Comparison of ENCODE assay signal across 17 cellular contexts in the genomic region with DNA sequence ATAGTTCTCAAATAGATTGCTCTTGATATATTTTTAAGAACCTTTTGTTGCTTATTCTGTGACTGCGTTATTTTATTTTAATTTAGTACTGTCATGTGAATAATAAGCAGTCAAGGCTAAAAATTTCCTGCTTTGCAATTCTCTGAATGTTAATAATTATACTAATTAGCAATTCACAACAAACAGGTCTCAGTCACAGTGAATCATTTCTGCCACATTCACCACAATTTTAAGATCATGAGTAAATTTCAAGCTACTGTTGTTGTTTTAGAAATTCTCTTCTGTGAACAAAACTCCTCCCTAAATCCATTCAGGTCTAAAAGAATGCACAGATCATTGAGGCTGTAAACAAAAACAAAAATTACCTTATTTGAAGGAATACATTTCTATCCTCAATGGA.
A peak's percentile ranks its signal among the peaks of the same experiment; 100 is the strongest.
DNase-seq lines count a peak whose midpoint lies in the region; TF ChIP-seq lines count a peak whose summit lies in the region.
"Had no signal": no experiment of that assay in that cellular context is flagged by ENCODE, and none has a peak within 500 bp of the region (broad histone marks: within the 10 kb centered on the region; RNA-seq: fewer than 3 reads in every experiment).

No MANE protein-coding gene starts in this region.

- H3K27me3 ChIP-seq in WERI-Rb-1 (ENCODE audit: insufficient read depth, low read depth, severe bottlenecking) = no peaks in the 10 kb centered on the region
- H3K27me3 ChIP-seq: BE2C, BLaER1 had no signal

- H3K27ac ChIP-seq in WERI-Rb-1 = no peak overlapping the region
- H3K27ac ChIP-seq: BLaER1 had no signal

- no peak for TF ChIP-seq CTCF in WERI-Rb-1 (IDR thresholded peaks at IDR 0.05; ENCODE audit: low read depth, low read length)

- no peak overlapping the region for H3K4me3 ChIP-seq in WERI-Rb-1 (ENCODE audit: low read depth, low read length)
- H3K4me3 ChIP-seq: BLaER1 had no signal

- DNase-seq in M059J (ENCODE audit: low read depth) = peak; percentile 4
- DNase-seq in kidney tubule cell (ENCODE audit: low spot score) = peak; percentile 44
- DNase-seq in COLO829 (ENCODE audit: low spot score) = no peak
- no peak for DNase-seq in WERI-Rb-1
- no peak for DNase-seq in activated CD4-positive, alpha-beta T cell treated with anti-CD3 and anti-CD28 coated beads for 1 hour
- DNase-seq: 8988T; ACHN; BE2C; C1 segment of cervical spinal cord; Caco-2; Calu3; CD4-positive, alpha-beta memory T cell; CD4-positive, CD25-positive, alpha-beta regulatory T cell; CD8-positive, alpha-beta memory T cell; DMS79 treated with DMSO at 0.1 percent for 48 hours; GF-D8 had no signal

- no peaks in the 10 kb centered on the region for H3K36me3 ChIP-seq in WERI-Rb-1
- H3K36me3 ChIP-seq: BE2C, BLaER1 had no signal

- H3K9me3 ChIP-seq in WERI-Rb-1 (ENCODE audit: severe bottlenecking) = no peaks in the 10 kb centered on the region
- H3K9me3 ChIP-seq: BE2C, Caco-2 had no signal

Comparison
In these comparisons a context has a peak if more than half of its experiments do, and no peak if none do; other contexts are left out.
1. DNase-seq: peak in M059J (single experiment) and kidney tubule cell (single experiment); none in COLO829 (single experiment), WERI-Rb-1 (single experiment) and activated CD4-positive, alpha-beta T cell treated with anti-CD3 and anti-CD28 coated beads for 1 hour (single experiment).